Comparison of ENCODE assay signal across 24 cellular contexts in genomic region chr7:157662110-157662791, GRCh38.
"Had no signal": no experiment of that assay in that cellular context is flagged by ENCODE, and none has a peak within 500 bp of the region (broad histone marks: within the 10 kb centered on the region; RNA-seq: fewer than 3 reads in every experiment).

No MANE protein-coding gene starts in this region.

- H3K4me3 ChIP-seq: left ventricle myocardium inferior, testis, transverse colon had no signal

- H3K9ac ChIP-seq: parathyroid adenoma had no signal

- H3K27me3 Mint-ChIP-seq: activated CD4-positive, alpha-beta memory T cell treated with anti-CD3 and anti-CD28 coated beads for 36 hours; activated CD4-positive, alpha-beta T cell treated with anti-CD3 and anti-CD28 coated beads, Interleukin-2, amount 10 ng/mL, durations not matched to agents 24 days and 14 days; activated T-cell treated with anti-CD3 and anti-CD28 coated beads, Interleukin-2, amount 50 U/mL, for 24 hours; activated T-helper 17 cell treated with anti-CD3 and anti-CD28 coated beads, Interleukin-2, amount 50 U/mL, for 72 hours; dendritic cell treated with granulocyte-macrophage colony-stimulating factor and Interleukin-4, amounts not matched to agents 40 ng/mL and 50 ng/mL, for 4 days; T-helper 17 cell had no signal

- H3K4me1 ChIP-seq: left ventricle myocardium inferior, parathyroid adenoma, transverse colon had no signal

- ATAC-seq: activated T-helper 17 cell treated with anti-CD3 and anti-CD28 coated beads, Interleukin-2, amount 50 U/mL, for 72 hours; stimulated activated naive CD8-positive, alpha-beta T cell treated with anti-CD3 and anti-CD28 coated beads, Interleukin-15, Interleukin-2, amounts not matched to agents 100 U/mL and 50 U/mL, for 24 hours; T-helper 17 cell had no signal

- H3K27me3 ChIP-seq: testis, transverse colon had no signal

- H3K4me3 Mint-ChIP-seq: activated CD4-positive, alpha-beta memory T cell treated with anti-CD3 and anti-CD28 coated beads for 36 hours; activated CD4-positive, alpha-beta T cell treated with anti-CD3 and anti-CD28 coated beads, Interleukin-2, amount 10 ng/mL, durations not matched to agents 24 days and 14 days; activated T-cell treated with anti-CD3 and anti-CD28 coated beads, Interleukin-2, amount 50 U/mL, for 24 hours; activated T-helper 17 cell treated with anti-CD3 and anti-CD28 coated beads, Interleukin-2, amount 50 U/mL, for 72 hours; dendritic cell treated with granulocyte-macrophage colony-stimulating factor and Interleukin-4, amounts not matched to agents 40 ng/mL and 50 ng/mL, for 4 days; neural crest cell; T-helper 17 cell had no signal

- H3K27ac ChIP-seq: left ventricle myocardium inferior, parathyroid adenoma, testis, transverse colon had no signal

- H3K9me3 ChIP-seq: left ventricle myocardium inferior, testis, transverse colon had no signal

- H2AFZ ChIP-seq: parathyroid adenoma had no signal

- DNase-seq: activated CD4-positive, alpha-beta memory T cell treated with anti-CD3 and anti-CD28 coated beads for 36 hours; activated CD4-positive, alpha-beta T cell treated with anti-CD3 and anti-CD28 coated beads, Interleukin-2, amount 10 ng/mL, durations not matched to agents 24 days and 14 days; activated CD4-positive, CD25-positive, alpha-beta regulatory T cell treated with anti-CD3 and anti-CD28 coated beads, Interleukin-2, amount 50 U/mL, for 72 hours; activated CD8-positive, alpha-beta memory T cell treated with anti-CD3 and anti-CD28 coated beads, Interleukin-2, amount 50 U/mL, for 4 hours; activated gamma-delta T cell treated with Interleukin-2 at 50 U/mL for 16 hours; activated naive CD4-positive, alpha-beta T cell treated with anti-CD3 and anti-CD28 coated beads, Interleukin-2, amount 50 U/mL, for 16 hours; activated T-cell treated with anti-CD3 and anti-CD28 coated beads, Interleukin-2, amount 50 U/mL, for 24 hours; amniotic stem cell; central memory CD4-positive, alpha-beta T cell; effector CD4-positive, alpha-beta T cell; left ventricle myocardium inferior; mammary epithelial cell; occipital lobe; stimulated activated CD4-positive, alpha-beta T cell treated with anti-CD3 and anti-CD28 coated beads, Interleukin-12 subunit alpha, Interleukin-12 subunit beta, amount 100 ng/mL, for 4 hours; stimulated activated CD4-positive, alpha-beta T cell treated with anti-CD3 and anti-CD28 coated beads, Interleukin-4, amount 100 ng/mL, for 1 hour; stimulated activated naive CD8-positive, alpha-beta T cell treated with anti-CD3 and anti-CD28 coated beads, Interleukin-15, Interleukin-2, amounts not matched to agents 100 U/mL and 50 U/mL, for 24 hours; T-helper 17 cell; T1000; testis; transverse colon had no signal

- H3K36me3 ChIP-seq: left ventricle myocardium inferior, transverse colon had no signal

- H3K27ac Mint-ChIP-seq: activated CD4-positive, alpha-beta memory T cell treated with anti-CD3 and anti-CD28 coated beads for 36 hours; activated CD4-positive, alpha-beta T cell treated with anti-CD3 and anti-CD28 coated beads, Interleukin-2, amount 10 ng/mL, durations not matched to agents 24 days and 14 days; activated T-cell treated with anti-CD3 and anti-CD28 coated beads, Interleukin-2, amount 50 U/mL, for 24 hours; activated T-helper 17 cell treated with anti-CD3 and anti-CD28 coated beads, Interleukin-2, amount 50 U/mL, for 72 hours; dendritic cell treated with granulocyte-macrophage colony-stimulating factor and Interleukin-4, amounts not matched to agents 40 ng/mL and 50 ng/mL, for 4 days; T-helper 17 cell had no signal

- H3K9me3 Mint-ChIP-seq: activated CD4-positive, alpha-beta memory T cell treated with anti-CD3 and anti-CD28 coated beads for 36 hours; activated CD4-positive, alpha-beta T cell treated with anti-CD3 and anti-CD28 coated beads, Interleukin-2, amount 10 ng/mL, durations not matched to agents 24 days and 14 days; activated T-cell treated with anti-CD3 and anti-CD28 coated beads, Interleukin-2, amount 50 U/mL, for 24 hours; activated T-helper 17 cell treated with anti-CD3 and anti-CD28 coated beads, Interleukin-2, amount 50 U/mL, for 72 hours; dendritic cell treated with granulocyte-macrophage colony-stimulating factor and Interleukin-4, amounts not matched to agents 40 ng/mL and 50 ng/mL, for 4 days; neural crest cell had no signal

- H3K36me3 Mint-ChIP-seq: activated CD4-positive, alpha-beta memory T cell treated with anti-CD3 and anti-CD28 coated beads for 36 hours had no signal
